Comparison of ENCODE assay signal across 23 cellular contexts in genomic region chr1:232301246-232301645, GRCh38.
"Had no signal": no experiment of that assay in that cellular context is flagged by ENCODE, and none has a peak within 500 bp of the region (broad histone marks: within the 10 kb centered on the region; RNA-seq: fewer than 3 reads in every experiment).

No MANE protein-coding gene starts in this region.

- H3K27ac ChIP-seq: dorsolateral prefrontal cortex, epithelial cell of prostate, gastrocnemius medialis, left ventricle myocardium inferior, lower lobe of right lung, ovary, psoas muscle, sigmoid colon, spleen, transverse colon, upper lobe of right lung, vagina had no signal

- H3K4me3 ChIP-seq: dorsolateral prefrontal cortex, gastrocnemius medialis, left ventricle myocardium inferior, lower lobe of right lung, ovary, psoas muscle, sigmoid colon, spleen, transverse colon, upper lobe of right lung, vagina had no signal

- H3K4me1 ChIP-seq: spleen had no signal

- FAIRE-seq: colon had no signal

- H3K9me3 ChIP-seq: gastrocnemius medialis, left ventricle myocardium inferior, lower lobe of right lung, ovary, psoas muscle, sigmoid colon, spleen, transverse colon, upper lobe of right lung, vagina had no signal

- DNase-seq: dorsolateral prefrontal cortex; effector CD4-positive, alpha-beta T cell; gastrocnemius medialis; head of caudate nucleus; left cardiac atrium; left ventricle myocardium inferior; lower lobe of right lung; natural killer cell; occipital lobe; ovary; posterior cingulate gyrus; psoas muscle; right cardiac atrium; sigmoid colon; spleen; stimulated activated CD4-positive, alpha-beta T cell treated with anti-CD3 and anti-CD28 coated beads, Interleukin-4, amount 100 ng/mL, for 4 hours; stimulated activated naive CD8-positive, alpha-beta T cell treated with anti-CD3 and anti-CD28 coated beads, Interleukin-15, Interleukin-2, amounts not matched to agents 100 U/mL and 50 U/mL, for 24 hours; transverse colon; upper lobe of right lung had no signal

- ATAC-seq: gastrocnemius medialis; left cardiac atrium; lower lobe of right lung; natural killer cell; psoas muscle; right cardiac atrium; stimulated activated memory B cell treated with anti-CD40 and anti-IgM and Interleukin-4, amounts not matched to agents 10 μg/mL and 1 μg/mL and 100 μg/mL, for 72 hours; stimulated activated naive CD8-positive, alpha-beta T cell treated with anti-CD3 and anti-CD28 coated beads, Interleukin-15, Interleukin-2, amounts not matched to agents 100 U/mL and 50 U/mL, for 24 hours; upper lobe of right lung had no signal

- H3K36me3 ChIP-seq: gastrocnemius medialis, left ventricle myocardium inferior, lower lobe of right lung, ovary, sigmoid colon, spleen, transverse colon, upper lobe of right lung, vagina had no signal

- H3K27me3 ChIP-seq: gastrocnemius medialis, ovary, sigmoid colon, transverse colon, upper lobe of right lung, vagina had no signal
